In the genomic region with DNA sequence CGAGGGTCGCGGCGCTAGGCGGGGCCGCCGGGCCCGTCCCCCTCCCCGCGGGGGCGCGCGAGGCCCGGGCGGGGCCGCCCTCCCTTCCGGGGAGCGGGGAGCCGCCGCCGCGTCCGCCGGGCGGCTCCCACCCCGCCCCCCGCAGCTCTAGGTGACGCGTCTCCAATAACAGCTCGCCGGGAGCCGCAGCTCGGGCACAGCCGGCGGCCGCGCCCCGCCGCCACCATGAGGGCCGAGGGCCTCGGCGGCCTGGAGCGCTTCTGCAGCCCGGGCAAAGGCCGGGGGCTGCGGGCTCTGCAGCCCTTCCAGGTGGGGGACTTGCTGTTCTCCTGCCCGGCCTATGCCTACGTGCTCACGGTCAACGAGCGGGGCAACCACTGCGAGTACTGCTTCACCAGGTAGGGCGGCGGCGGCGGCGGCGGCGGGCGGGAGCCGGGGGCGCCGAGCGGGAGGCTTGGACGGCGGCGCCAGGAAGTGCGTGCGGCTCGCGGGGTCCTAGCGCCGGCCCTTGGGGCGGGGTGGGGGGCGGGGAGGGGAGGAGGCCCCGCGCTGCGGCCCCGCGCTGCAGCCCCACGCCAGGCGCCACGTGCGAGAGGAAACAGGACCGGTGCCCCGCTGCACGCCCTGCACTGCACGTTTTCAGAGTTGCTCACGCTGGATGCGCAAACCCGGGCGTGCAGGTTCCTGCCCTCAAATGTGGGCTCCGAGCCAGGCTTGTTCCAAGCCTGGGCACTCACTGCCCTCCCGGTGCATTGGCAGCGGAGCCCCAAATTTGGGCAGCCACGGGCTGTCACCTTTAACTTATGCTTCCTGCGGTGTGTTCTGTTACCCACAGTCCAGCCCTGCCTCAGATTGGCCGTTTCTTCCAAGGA, we compare ENCODE assay signal across 8 cellular contexts. TPM values are rescaled to one million over a fixed set of nuclear protein-coding genes. Genes with fewer than 3 reads are reported as not detected.
DNase-seq lines count a peak whose midpoint lies in the region; ATAC-seq and TF ChIP-seq lines count a peak whose summit lies in the region.

SMYD2 (plus strand) TSS at position 130 of the 872 bp plus-strand sequence; CDS start at position 226, 96 bp downstream.

- peak; percentile 77 for DNase-seq in ACHN
- DNase-seq in NCI-H2227 treated with DMSO at 0.1 percent for 48 hours (lab: John Stamatoyannopoulos, UW) = peak; percentile 57
- peak; percentile 46 to 47 for DNase-seq in activated CD4-positive, alpha-beta T cell treated with anti-CD3 and anti-CD28 coated beads for 24 hours (ENCODE audit: low read depth in 2 of 2)
- DNase-seq in choroid plexus epithelial cell (ENCODE audit: low read depth) = peak; percentile 47
- peak; percentile 77 to 87 for DNase-seq in left colon
- DNase-seq in stimulated activated CD4-positive, alpha-beta T cell treated with anti-CD3 and anti-CD28 coated beads, Interleukin-1b, Interleukin-23, amount 100 ng/mL, for 4 hours (ENCODE audit: low read depth in 2 of 2) = peak; percentile 37 to 59

- ATAC-seq in GM18519 (IDR thresholded peaks at IDR 0.05; ENCODE audit: low FRiP score, unreplicated experiment) (peak; percentile 65), HG03039 (IDR thresholded peaks at IDR 0.05; ENCODE audit: unreplicated experiment) (peak; percentile 77), left colon (peak; percentile 86)

- intact Hi-C loops in left colon (cut with DNase I, micrococcal nuclease) = no loop called here

- peak within 1 kb of the TSS; percentile 87 for H3K4me3 ChIP-seq in choroid plexus epithelial cell (ENCODE audit: low read depth, low read length)

- in situ Hi-C loops in ACHN (cut with HindIII; ENCODE audit: low pct_ligation_motif_present, low pct_unique_long_range_greater_than_20kb, low sequenced_read_pairs) = no loop called here

- no peak for TF ChIP-seq CTCF in choroid plexus epithelial cell (conservative IDR thresholded peaks at IDR 0.05; ENCODE audit: low read depth, low read length)

RNA-seq across cellular contexts. Expression of gene SMYD2, which starts in this region (rescaled TPM):
- 10 to 100 TPM; 17.7 to 21.1 TPM for total RNA-seq in left colon

Comparison
In these comparisons a context has a peak if more than half of its experiments do, and no peak if none do; other contexts are left out.
1. Peak in every context shown above with its lines: DNase-seq, ATAC-seq and H3K4me3 ChIP-seq.